1 cellular context compared by ENCODE assay signal in the genomic region with DNA sequence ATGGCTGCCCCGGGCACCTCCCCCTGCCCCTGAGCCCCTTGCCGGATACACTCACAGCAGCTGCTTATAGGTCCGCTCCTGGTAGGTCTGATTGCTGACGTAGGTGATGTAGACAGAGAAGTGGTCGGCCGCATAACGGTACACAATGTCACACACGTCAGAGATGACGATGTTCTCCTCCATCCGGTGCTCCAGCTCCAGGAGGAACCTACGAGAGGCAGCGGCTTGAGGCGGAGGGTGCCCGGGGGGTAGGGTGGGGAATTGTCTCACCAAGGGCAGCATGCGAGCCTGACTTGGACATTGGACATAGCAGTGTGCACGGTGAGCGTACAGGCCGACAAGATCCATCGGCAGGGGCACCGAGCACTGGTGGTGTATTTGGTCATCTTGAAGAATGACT.
TF ChIP-seq lines count a peak whose summit lies in the region.

No MANE protein-coding gene starts in this region.

TF ChIP-seq in H1, 55 proteins besides CTCF, POLR2A, EP300 and RAD21:
- no peak for TF ChIP-seq KDM4A (IDR thresholded peaks at IDR 0.05; ENCODE audit: low read depth, low read length, severe bottlenecking)
